In the genomic region with DNA sequence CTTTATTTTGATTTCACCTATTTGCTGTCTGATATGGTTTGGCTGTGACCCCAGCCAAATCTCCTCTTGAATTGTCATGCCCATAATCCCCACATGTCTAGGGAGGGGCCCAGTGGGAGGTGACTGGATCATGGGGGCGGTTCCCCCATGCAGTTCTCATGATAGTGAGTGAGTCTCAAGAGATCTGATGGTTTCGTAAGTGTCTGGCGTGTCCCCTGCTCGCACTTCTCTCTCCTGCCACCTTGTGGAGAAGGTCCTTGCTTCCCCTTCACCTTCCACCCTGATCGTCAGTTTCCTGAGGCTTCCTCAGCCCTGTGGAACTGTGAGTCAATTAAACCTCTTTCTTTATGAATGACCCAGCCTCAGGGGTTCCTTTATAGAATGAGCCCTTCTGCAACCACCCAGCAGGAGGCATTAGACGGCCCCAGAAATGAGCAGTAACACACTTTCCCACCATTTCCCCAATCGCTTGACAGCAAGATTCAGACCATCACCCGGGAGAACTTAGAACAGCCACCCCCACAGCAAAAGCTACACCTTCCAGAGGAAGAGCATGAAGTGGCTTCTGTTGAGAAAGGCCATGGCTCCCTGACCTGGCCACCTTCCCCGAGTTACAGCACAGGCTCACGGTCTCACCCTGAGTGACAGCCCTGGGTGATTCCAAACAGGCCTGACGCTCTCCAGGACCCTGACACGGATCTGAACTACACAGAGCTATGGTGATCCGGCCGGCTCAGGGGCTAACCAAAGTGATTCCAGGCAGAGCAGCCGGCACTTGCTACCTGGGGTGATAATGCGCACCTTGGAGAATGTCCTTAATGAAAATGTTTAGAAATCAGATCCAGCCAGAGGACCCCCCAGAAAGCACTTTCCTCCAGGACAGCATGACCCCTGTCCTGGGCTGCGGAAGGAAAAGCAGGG, we compare ENCODE assay signal across 8 cellular contexts.
DNase-seq lines count a peak whose midpoint lies in the region; ATAC-seq, FAIRE-seq and TF ChIP-seq lines count a peak whose summit lies in the region.

No MANE protein-coding gene starts in this region.

- H3K4me2 ChIP-seq in BLaER1 treated with 17β-estradiol and CSF1 and Interleukin-3, amounts not matched to agents 10 nM and 100 nM: peak overlapping the region; percentile 37 to 73 (median 61); a peak in 21 of 22 replicates
- H3K4me2 ChIP-seq in astrocyte (ENCODE audit: low read length): no peak overlapping the region

- peak in 64 of 76 experiments; percentile 5 to 75 (median 36) for DNase-seq in HUDEP-2 (lab: John Stamatoyannopoulos, UW; ENCODE audit: unreplicated experiment in 76 of 76)
- DNase-seq in OCI-M1 (lab: John Stamatoyannopoulos, UW): peak; percentile 63
- peak; percentile 48 for DNase-seq in astrocyte (ENCODE audit: low read depth)
- peak; percentile 55 for DNase-seq in iris pigment epithelial cell (ENCODE audit: low read depth)
- peak; percentile 23 to 27 for DNase-seq in stimulated activated CD4-positive, alpha-beta T cell treated with anti-CD3 and anti-CD28 coated beads, Interleukin-2, amount 100 ng/mL, for 24 hours

- peak overlapping the region in 7 of 11 experiments; percentile 20 to 65 (median 34); a peak in 9 of 22 replicates for H3K27ac ChIP-seq in BLaER1 treated with 17β-estradiol and CSF1 and Interleukin-3, amounts not matched to agents 10 nM and 100 nM
- no peak overlapping the region for H3K27ac ChIP-seq in astrocyte (ENCODE audit: low read depth, low read length)

- peaks cover 5% of the 10 kb centered on the region for H3K27me3 Mint-ChIP-seq in astrocyte (ENCODE audit: low read depth, unreplicated experiment)

- H3K9me3 ChIP-seq in BLaER1 treated with 17β-estradiol and CSF1 and Interleukin-3, amounts not matched to agents 10 nM and 100 nM (replicated peaks in 1 of 11): no peaks in the 10 kb centered on the region
- H3K9me3 ChIP-seq in astrocyte (ENCODE audit: insufficient read depth, low read depth, low read length): no peaks in the 10 kb centered on the region

- peaks cover 0 to 5% (median 0%) of the 10 kb centered on the region in 11 experiments; a peak in 1 of 22 replicates for H3K27me3 ChIP-seq in BLaER1 treated with 17β-estradiol and CSF1 and Interleukin-3, amounts not matched to agents 10 nM and 100 nM
- H3K27me3 ChIP-seq in astrocyte (ENCODE audit: insufficient read depth, low read length): peaks cover 2% of the 10 kb centered on the region

- H3K79me2 ChIP-seq in astrocyte (ENCODE audit: insufficient read depth, low read length): no peaks in the 10 kb centered on the region

- H3K4me1 ChIP-seq in BLaER1 treated with 17β-estradiol and CSF1 and Interleukin-3, amounts not matched to agents 10 nM and 100 nM: peaks cover 16 to 54% (median 29%) of the 10 kb centered on the region in 10 experiments
- H3K4me1 ChIP-seq in astrocyte (ENCODE audit: insufficient read depth, low read length): peaks cover 19% of the 10 kb centered on the region

- H3K36me3 Mint-ChIP-seq in astrocyte (ENCODE audit: low read depth, unreplicated experiment): peaks cover 2% of the 10 kb centered on the region

- H3K4me1 Mint-ChIP-seq in astrocyte (ENCODE audit: low read depth, unreplicated experiment): peaks cover 26% of the 10 kb centered on the region

- FAIRE-seq in astrocyte (lab: Jason Lieb, UNC): peak; percentile 9

- peak; percentile 47 for TF ChIP-seq CTCF in astrocyte (IDR thresholded peaks at IDR 0.05; ENCODE audit: insufficient read depth, low read depth, low read length)

- no peak overlapping the region for H3K4me3 ChIP-seq in BLaER1 treated with 17β-estradiol and CSF1 and Interleukin-3, amounts not matched to agents 10 nM and 100 nM
- no peak overlapping the region for H3K4me3 ChIP-seq in astrocyte (ENCODE audit: insufficient read depth, low read depth, low read length)

- no peak overlapping the region for H2AFZ ChIP-seq in astrocyte (ENCODE audit: low read depth, low read length)

- no peaks in the 10 kb centered on the region for H3K36me3 ChIP-seq in BLaER1 treated with 17β-estradiol and CSF1 and Interleukin-3, amounts not matched to agents 10 nM and 100 nM
- H3K36me3 ChIP-seq in astrocyte (ENCODE audit: insufficient read depth, low read length): no peaks in the 10 kb centered on the region

- no peak overlapping the region for H3K4me3 Mint-ChIP-seq in astrocyte (ENCODE audit: unreplicated experiment)

- ATAC-seq in HG03442 (IDR thresholded peaks at IDR 0.05; ENCODE audit: unreplicated experiment) (no peak), GM18858 (IDR thresholded peaks at IDR 0.05; ENCODE audit: unreplicated experiment) (no peak)

- peak overlapping the region in 2 of 11 experiments; percentile 21 to 30; a peak in 3 of 22 replicates for H3K9ac ChIP-seq in BLaER1 treated with 17β-estradiol and CSF1 and Interleukin-3, amounts not matched to agents 10 nM and 100 nM
- H3K9ac ChIP-seq in astrocyte (ENCODE audit: low read length): no peak overlapping the region

- peaks cover 0 to 6% (median 0%) of the 10 kb centered on the region in 11 experiments; a peak in 1 of 22 replicates for H4K20me1 ChIP-seq in BLaER1 treated with 17β-estradiol and CSF1 and Interleukin-3, amounts not matched to agents 10 nM and 100 nM
- H4K20me1 ChIP-seq in astrocyte (ENCODE audit: insufficient read depth, low read length): no peaks in the 10 kb centered on the region

- H3K9me3 Mint-ChIP-seq in astrocyte (ENCODE audit: unreplicated experiment): no peaks in the 10 kb centered on the region

- H3K27ac Mint-ChIP-seq in astrocyte (ENCODE audit: unreplicated experiment): peak overlapping the region; percentile 35
